ENCODE assay signal across 36 cellular contexts in the genomic region with DNA sequence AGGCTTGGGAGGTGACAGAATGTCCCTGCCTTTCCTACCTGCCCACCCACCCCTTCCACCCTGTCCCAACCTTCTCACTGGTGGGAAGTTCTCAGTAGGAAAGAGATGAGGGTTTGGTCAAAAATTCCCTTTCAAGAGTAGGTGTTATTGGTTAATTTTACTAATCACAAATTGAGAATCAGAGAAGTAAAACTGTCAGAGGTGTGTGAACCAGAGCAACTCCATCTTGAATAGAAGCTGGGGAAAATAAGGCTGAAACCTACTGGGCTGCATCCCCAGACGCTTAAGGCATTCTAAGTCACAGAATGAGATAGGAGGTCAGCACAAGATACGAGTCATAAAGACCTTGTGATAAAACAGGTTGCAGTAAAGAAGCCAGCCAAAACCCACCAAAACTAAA. TPM values are rescaled to one million over a fixed set of nuclear protein-coding genes. Genes with fewer than 3 reads are reported as not detected.
"Had no signal": no experiment of that assay in that cellular context is flagged by ENCODE, and none has a peak within 500 bp of the region (broad histone marks: within the 10 kb centered on the region; RNA-seq: fewer than 3 reads in every experiment).

No MANE protein-coding gene starts in this region.

- H3K27ac ChIP-seq: epithelial cell of prostate, esophagus squamous epithelium, heart right ventricle, neural progenitor cell, thyroid gland, upper lobe of right lung had no signal

- H3K4me2 ChIP-seq: neural progenitor cell had no signal

- H3K4me3 ChIP-seq: esophagus squamous epithelium, heart right ventricle, neural progenitor cell, thyroid gland, upper lobe of right lung had no signal

- H3K27me3 ChIP-seq: neural progenitor cell, thyroid gland, upper lobe of right lung had no signal

- H3K36me3 ChIP-seq: esophagus squamous epithelium, heart right ventricle, neural progenitor cell, thyroid gland, upper lobe of right lung had no signal

- H3K9ac ChIP-seq: neural progenitor cell had no signal

- H3K9me3 ChIP-seq: esophagus squamous epithelium, heart right ventricle, thyroid gland, upper lobe of right lung had no signal

- ATAC-seq: activated naive CD8-positive, alpha-beta T cell treated with anti-CD3 and anti-CD28 coated beads, Interleukin-2, amount 50 U/mL, for 24 hours; heart right ventricle; left cardiac atrium; left ventricle myocardium superior; natural killer cell; sciatic nerve; stimulated activated memory B cell treated with anti-CD40 and anti-IgM and Interleukin-4, amounts not matched to agents 10 μg/mL and 1 μg/mL and 100 μg/mL, for 72 hours; stimulated activated naive CD8-positive, alpha-beta T cell treated with anti-CD3 and anti-CD28 coated beads, Interleukin-15, amount 100 ng/mL, for 72 hours; upper lobe of right lung had no signal

- H2AFZ ChIP-seq: neural progenitor cell had no signal

- H3K4me1 ChIP-seq: neural progenitor cell, thyroid gland, upper lobe of right lung had no signal

- FAIRE-seq: bronchial epithelial cell, endometrium, small intestine had no signal

- DNase-seq: activated CD4-positive, alpha-beta memory T cell treated with anti-CD3 and anti-CD28 coated beads for 36 hours; activated CD4-positive, alpha-beta T cell treated with anti-CD3 and anti-CD28 coated beads, Interleukin-2, amount 10 ng/mL, durations not matched to agents 24 days and 14 days; activated CD4-positive, CD25-positive, alpha-beta regulatory T cell treated with anti-CD3 and anti-CD28 coated beads, Interleukin-2, amount 50 U/mL, for 72 hours; activated CD8-positive, alpha-beta memory T cell treated with anti-CD3 and anti-CD28 coated beads, Interleukin-2, amount 50 U/mL, for 4 hours; activated naive CD8-positive, alpha-beta T cell treated with anti-CD3 and anti-CD28 coated beads, Interleukin-2, amount 50 U/mL, for 24 hours; activated T-cell treated with anti-CD3 and anti-CD28 coated beads, Interleukin-2, amount 50 U/mL, for 24 hours; amygdala; effector CD4-positive, alpha-beta T cell; esophagus squamous epithelium; heart right ventricle; left cardiac atrium; left ventricle myocardium superior; midbrain; natural killer cell; occipital lobe; posterior cingulate gyrus; small intestine; stimulated activated CD4-positive, alpha-beta T cell treated with anti-CD3 and anti-CD28 coated beads, Interleukin-4, amount 100 ng/mL, for 4 hours; stimulated activated CD8-positive, alpha-beta memory T cell treated with anti-CD3 and anti-CD28 coated beads, Interleukin-4, amount 100 ng/mL, for 48 hours; stimulated activated naive CD8-positive, alpha-beta T cell treated with anti-CD3 and anti-CD28 coated beads, Interleukin-15, amount 100 ng/mL, for 72 hours; substantia nigra; T-helper 2 cell; thyroid gland; upper lobe of right lung had no signal

RNA-seq across cellular contexts. Expression of a gene that starts 11.6 kb away (rescaled TPM):
- total RNA-seq: activated CD4-positive, alpha-beta T cell treated with anti-CD3 and anti-CD28 coated beads, Interleukin-2, amount 10 ng/mL, durations not matched to agents 24 days and 14 days; activated CD8-positive, alpha-beta memory T cell treated with anti-CD3 and anti-CD28 coated beads for 36 hours; bronchial epithelial cell; dermis blood vessel endothelial cell; glomerular endothelial cell; left cardiac atrium; left ventricle myocardium superior; lung microvascular endothelial cell; natural killer cell; occipital lobe; renal cortical epithelial cell; sciatic nerve; thyroid gland; upper lobe of right lung had no signal
- polyA plus RNA-seq: heart right ventricle had no signal

RNA-seq across cellular contexts. Expression of a gene that starts 31.4 kb away (rescaled TPM):
- total RNA-seq: activated CD4-positive, alpha-beta memory T cell treated with anti-CD3 and anti-CD28 coated beads for 36 hours; activated CD4-positive, alpha-beta T cell treated with anti-CD3 and anti-CD28 coated beads, Interleukin-2, amount 10 ng/mL, durations not matched to agents 24 days and 14 days; activated CD8-positive, alpha-beta memory T cell treated with anti-CD3 and anti-CD28 coated beads for 36 hours; activated T-helper 2 cell treated with anti-CD3 and anti-CD28 coated beads, Interferon-gamma antibody, Interleukin-2, Interleukin-4, amounts not matched to agents 10 μg/mL and 5 μg/mL and 100 μg/mL, durations not matched to agents 14 hours and 24 hours and 36 hours; bronchial epithelial cell; dermis blood vessel endothelial cell; glomerular endothelial cell; heart right ventricle; left cardiac atrium; left ventricle myocardium superior; lung microvascular endothelial cell; natural killer cell; occipital lobe; renal cortical epithelial cell; sciatic nerve; thyroid gland; upper lobe of right lung had no signal
- polyA plus RNA-seq: heart right ventricle had no signal

RNA-seq across cellular contexts. Expression of a gene that starts 37.8 kb away (rescaled TPM):
- total RNA-seq: activated CD4-positive, alpha-beta memory T cell treated with anti-CD3 and anti-CD28 coated beads for 36 hours; activated CD4-positive, alpha-beta T cell treated with anti-CD3 and anti-CD28 coated beads, Interleukin-2, amount 10 ng/mL, durations not matched to agents 24 days and 14 days; activated CD8-positive, alpha-beta memory T cell treated with anti-CD3 and anti-CD28 coated beads for 36 hours; activated T-helper 2 cell treated with anti-CD3 and anti-CD28 coated beads, Interferon-gamma antibody, Interleukin-2, Interleukin-4, amounts not matched to agents 10 μg/mL and 5 μg/mL and 100 μg/mL, durations not matched to agents 14 hours and 24 hours and 36 hours; bronchial epithelial cell; dermis blood vessel endothelial cell; natural killer cell; renal cortical epithelial cell had no signal
